17 cellular contexts compared by ENCODE assay signal in the genomic region with DNA sequence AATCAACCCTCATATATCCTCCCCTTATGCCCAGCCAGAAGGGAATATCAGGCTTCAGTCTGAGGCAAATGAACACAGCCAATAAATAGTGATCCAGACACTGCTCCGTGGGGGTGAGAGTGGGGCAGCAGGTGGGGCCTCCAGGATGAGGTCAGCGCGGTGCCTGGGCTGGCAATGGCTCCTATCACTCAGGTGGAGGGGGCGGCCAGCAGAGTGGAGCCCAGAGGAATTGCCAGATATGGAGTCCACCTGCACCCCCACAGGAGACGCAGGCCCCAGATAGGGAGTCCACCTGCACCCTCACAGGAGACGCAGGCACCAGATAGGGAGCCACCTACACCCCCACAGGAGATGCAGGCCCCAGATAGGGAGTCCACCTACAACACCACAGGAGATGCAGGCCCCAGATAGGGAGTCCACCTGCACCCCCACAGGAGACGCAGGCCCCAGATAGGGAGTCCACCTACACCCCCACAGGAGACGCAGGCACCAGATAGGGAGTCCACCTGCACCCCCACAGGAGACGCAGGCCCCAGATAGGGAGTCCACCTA.
"Had no signal": no experiment of that assay in that cellular context is flagged by ENCODE, and none has a peak within 500 bp of the region (broad histone marks: within the 10 kb centered on the region; RNA-seq: fewer than 3 reads in every experiment).

No MANE protein-coding gene starts in this region.

- H3K4me3 ChIP-seq: left ventricle myocardium inferior, tibial artery had no signal

- H3K4me1 ChIP-seq: left ventricle myocardium inferior, tibial artery had no signal

- H3K27ac ChIP-seq: left ventricle myocardium inferior, tibial artery had no signal

- H3K4me1 Mint-ChIP-seq: naive thymus-derived CD8-positive, alpha-beta T cell; T-cell had no signal

- DNase-seq: activated CD4-positive, CD25-positive, alpha-beta regulatory T cell treated with anti-CD3 and anti-CD28 coated beads, Interleukin-2, amount 50 U/mL, for 72 hours; activated gamma-delta T cell; activated T-cell treated with anti-CD3 and anti-CD28 coated beads, Interleukin-2, amount 50 U/mL, for 1 hour; cerebellar nuclear complex; dermis blood vessel endothelial cell; left ventricle myocardium inferior; mesenchymal stem cell; right cardiac atrium; SHP77; SK-N-SH; T-cell; T1000 had no signal

- H3K36me3 Mint-ChIP-seq: activated naive CD4-positive, alpha-beta T cell treated with anti-CD3 and anti-CD28 coated beads, Interleukin-2, amount 50 U/mL, for 72 hours; brain; naive thymus-derived CD8-positive, alpha-beta T cell; T-cell had no signal

- H3K9me3 ChIP-seq: left ventricle myocardium inferior, SK-N-SH, tibial artery had no signal

- H3K27ac Mint-ChIP-seq: activated naive CD4-positive, alpha-beta T cell treated with anti-CD3 and anti-CD28 coated beads, Interleukin-2, amount 50 U/mL, for 72 hours; progenitor cell of endocrine pancreas; T-cell had no signal

- H3K4me3 Mint-ChIP-seq: brain; naive thymus-derived CD8-positive, alpha-beta T cell; T-cell had no signal

- ATAC-seq: activated naive CD4-positive, alpha-beta T cell treated with anti-CD3 and anti-CD28 coated beads, Interleukin-2, amount 50 U/mL, for 72 hours; naive thymus-derived CD8-positive, alpha-beta T cell; right cardiac atrium; T-cell had no signal

- H3K36me3 ChIP-seq: left ventricle myocardium inferior, tibial artery had no signal

- H3K9me3 Mint-ChIP-seq: activated naive CD4-positive, alpha-beta T cell treated with anti-CD3 and anti-CD28 coated beads, Interleukin-2, amount 50 U/mL, for 72 hours; naive thymus-derived CD8-positive, alpha-beta T cell had no signal
